7 cellular contexts compared by ENCODE assay signal in genomic region chr12:6963016-6963731, GRCh38. TPM values are rescaled to one million over a fixed set of nuclear protein-coding genes. Genes with fewer than 3 reads are reported as not detected.
DNase-seq lines count a peak whose midpoint lies in the region; ATAC-seq and TF ChIP-seq lines count a peak whose summit lies in the region.

No MANE protein-coding gene starts in this region.

- H3K27ac ChIP-seq in foreskin keratinocyte (peak overlapping the region; percentile 79), skin epidermis (peak overlapping the region in 20 of 21 experiments; percentile 80 to 97 (median 91))

- TF ChIP-seq CTCF in foreskin keratinocyte (conservative IDR thresholded peaks at IDR 0.05) = peak; percentile 34

- DNase-seq in HT-29 (ENCODE audit: low spot score) (peak; percentile 96), NCI-H345 treated with DMSO at 0.1 percent for 48 hours (lab: John Stamatoyannopoulos, UW; ENCODE audit: unreplicated experiment) (peak; percentile 73), foreskin keratinocyte (peak in 1 of 2 donors; percentile 86)
- DNase-seq in stimulated activated CD4-positive, alpha-beta T cell treated with anti-CD3 and anti-CD28 coated beads, Interleukin-4, amount 100 ng/mL, for 4 hours = no peak

- peak; percentile 81 for ATAC-seq in foreskin keratinocyte
- no peak for ATAC-seq in HG03442 (IDR thresholded peaks at IDR 0.05; ENCODE audit: unreplicated experiment)
- no peak for ATAC-seq in GM21825 (IDR thresholded peaks at IDR 0.05; ENCODE audit: unreplicated experiment)

- peaks cover 20% of the 10 kb centered on the region for H3K4me1 ChIP-seq in foreskin keratinocyte

- H3K4me3 ChIP-seq in skin epidermis = peak overlapping the region; percentile 39 to 63 (median 51)

- no peaks in the 10 kb centered on the region for H3K27me3 ChIP-seq in foreskin keratinocyte

RNA-seq across cellular contexts. Expression of gene PHB2, which starts 7.3 kb away (rescaled TPM):
- 417 and 420 TPM in 2 replicates for total RNA-seq in HT-29 (2014; rRNA removed; shearing (Covaris generic))
- 267 and 290 TPM in 2 replicates for total RNA-seq in foreskin keratinocyte
- 271 and 299 TPM in 2 replicates for polyA plus RNA-seq in foreskin keratinocyte

RNA-seq across cellular contexts. Expression of gene EMG1, which starts 7.5 kb away (rescaled TPM):
- 59.5 and 64.0 TPM in 2 replicates for total RNA-seq in HT-29 (2014; rRNA removed; shearing (Covaris generic))
- total RNA-seq in foreskin keratinocyte = 103 and 111 TPM in 2 replicates
- 115 and 133 TPM in 2 replicates for polyA plus RNA-seq in foreskin keratinocyte

RNA-seq across cellular contexts. Expression of gene PTPN6, which starts 12.0 kb away (rescaled TPM):
- total RNA-seq in HT-29 (2014; rRNA removed; shearing (Covaris generic)) = 29.2 and 35.2 TPM in 2 replicates
- 22.5 and 23.2 TPM in 2 replicates for total RNA-seq in foreskin keratinocyte
- polyA plus RNA-seq in foreskin keratinocyte = 21.8 and 24.9 TPM in 2 replicates

RNA-seq across cellular contexts. Expression of gene C12orf57, which starts 19.4 kb away (rescaled TPM):
- 102 and 112 TPM in 2 replicates for total RNA-seq in HT-29 (2014; rRNA removed; shearing (Covaris generic))
- total RNA-seq in foreskin keratinocyte = 119 and 147 TPM in 2 replicates
- 177 and 232 TPM in 2 replicates for polyA plus RNA-seq in foreskin keratinocyte

RNA-seq across cellular contexts. Expression of gene RNU7-1, which starts 19.6 kb away (rescaled TPM):
- total RNA-seq in HT-29 (2014; rRNA removed; shearing (Covaris generic)) = not detected in 2 replicates
- total RNA-seq in foreskin keratinocyte = not detected in 2 replicates
- polyA plus RNA-seq in foreskin keratinocyte = not detected in 2 replicates

Comparison
In these comparisons a context has a peak if more than half of its experiments do, and no peak if none do; other contexts are left out.
1. DNase-seq: peak in HT-29 (single experiment) and NCI-H345 treated with DMSO at 0.1 percent for 48 hours (single experiment); none in stimulated activated CD4-positive, alpha-beta T cell treated with anti-CD3 and anti-CD28 coated beads, Interleukin-4, amount 100 ng/mL, for 4 hours (0 of 2).